In the genomic region with DNA sequence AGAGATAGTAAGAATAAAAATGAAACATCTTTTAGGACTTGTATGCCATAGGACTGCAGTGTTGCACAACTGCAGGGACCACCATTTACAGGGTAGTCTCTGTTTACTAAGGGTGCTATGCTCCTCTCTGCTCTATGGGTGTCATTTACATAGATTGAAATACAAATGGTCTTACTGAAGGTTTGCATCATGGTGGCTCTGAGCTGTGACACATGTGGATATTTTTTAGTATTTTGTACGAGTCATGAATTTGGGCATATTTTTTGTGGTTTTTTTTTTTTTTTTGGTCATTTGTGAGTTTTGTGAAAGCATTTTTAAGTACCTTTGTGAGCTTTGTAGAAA, we compare ENCODE assay signal across 1 cellular context.
TF ChIP-seq lines count a peak whose summit lies in the region.

No MANE protein-coding gene starts in this region.

TF ChIP-seq in GM23338, 12 proteins besides CTCF, POLR2A, EP300 and RAD21 (continued from another document):
- TF ChIP-seq ZNF462 (CRISPR knock-in tag; IDR thresholded peaks at IDR 0.05), result no peak
- no peak for TF ChIP-seq STAT1 (IDR thresholded peaks at IDR 0.05; ENCODE audit: unreplicated experiment)
- TF ChIP-seq JUNB (IDR thresholded peaks at IDR 0.05; ENCODE audit: unreplicated experiment), result no peak
- TF ChIP-seq ZNF114 (CRISPR knock-in tag; IDR thresholded peaks at IDR 0.05), result no peak
- TF ChIP-seq REST (IDR thresholded peaks at IDR 0.05; ENCODE audit: unreplicated experiment), result no peak
- no peak for TF ChIP-seq EZH2phosphoT487 (IDR thresholded peaks at IDR 0.05; ENCODE audit: unreplicated experiment)
- TF ChIP-seq CREB1 (CRISPR knock-in tag; IDR thresholded peaks at IDR 0.05; ENCODE audit: low read depth), result no peak
- TF ChIP-seq NANOG (IDR thresholded peaks at IDR 0.05; ENCODE audit: borderline replicate concordance), result no peak
